In genomic region chr20:22927537-22927936, GRCh38 we compare ENCODE assay signal across 6 cellular contexts.
"Had no signal": no experiment of that assay in that cellular context is flagged by ENCODE, and none has a peak within 500 bp of the region (broad histone marks: within the 10 kb centered on the region; RNA-seq: fewer than 3 reads in every experiment).

No MANE protein-coding gene starts in this region.

- H3K27ac Mint-ChIP-seq: HFFc6 had no signal

- H3K4me3 Mint-ChIP-seq: HFFc6 had no signal

- DNase-seq: GM23248, GOT3, H7, HFFc6, IMR-90, KBM-7 had no signal

- H3K9me3 Mint-ChIP-seq: HFFc6 had no signal
